Comparison of ENCODE assay signal across 12 cellular contexts in genomic region chr6:106134906-106135634, GRCh38.
DNase-seq lines count a peak whose midpoint lies in the region; ATAC-seq and TF ChIP-seq lines count a peak whose summit lies in the region.
"Had no signal": no experiment of that assay in that cellular context is flagged by ENCODE, and none has a peak within 500 bp of the region (broad histone marks: within the 10 kb centered on the region; RNA-seq: fewer than 3 reads in every experiment).

No MANE protein-coding gene starts in this region.

- H3K4me3 ChIP-seq in epithelial cell of esophagus (ENCODE audit: low read length), result no peak overlapping the region

- H3K36me3 Mint-ChIP-seq in stimulated activated effector memory CD8-positive, alpha-beta T cell treated with anti-CD3 and anti-CD28 coated beads, Interleukin-12 subunit alpha, Interleukin-12 subunit beta, amount 100 ng/mL, for 72 hours, result no peaks in the 10 kb centered on the region

- H3K27ac Mint-ChIP-seq in stimulated activated effector memory CD8-positive, alpha-beta T cell treated with anti-CD3 and anti-CD28 coated beads, Interleukin-12 subunit alpha, Interleukin-12 subunit beta, amount 100 ng/mL, for 72 hours, result peak overlapping the region; percentile 37

- no peak for TF ChIP-seq CTCF in epithelial cell of esophagus (IDR thresholded peaks at IDR 0.05; ENCODE audit: insufficient read depth, low read depth, low read length, missing control alignments)

- DNase-seq in activated CD8-positive, alpha-beta memory T cell treated with anti-CD3 and anti-CD28 coated beads, Interleukin-2, amount 50 U/mL, for 48 hours, result peak; percentile 53
- DNase-seq in activated CD8-positive, alpha-beta memory T cell treated with anti-CD3 and anti-CD28 coated beads, Interleukin-2, amount 50 U/mL, for 4 hours, result no peak
- DNase-seq in OCI-M1 (lab: John Stamatoyannopoulos, UW), result peak; percentile 51
- peak; percentile 72 for DNase-seq in epithelial cell of esophagus (ENCODE audit: low read depth)
- DNase-seq in stimulated activated effector memory CD8-positive, alpha-beta T cell treated with anti-CD3 and anti-CD28 coated beads, Interleukin-12 subunit alpha, Interleukin-12 subunit beta, amount 100 ng/mL, for 72 hours (ENCODE audit: low spot score in 2 of 2), result no peak
- DNase-seq in NCI-H2081 treated with DMSO at 0.1 percent for 48 hours (lab: John Stamatoyannopoulos, UW), result no peak
- no peak for DNase-seq in DMS114 treated with DMSO at 0.1 percent for 48 hours (lab: John Stamatoyannopoulos, UW; ENCODE audit: unreplicated experiment)
- no peak for DNase-seq in NCI-H1105 treated with DMSO at 0.1 percent for 48 hours (lab: John Stamatoyannopoulos, UW)
- DNase-seq: activated effector memory CD4-positive, alpha-beta T cell treated with Interleukin-2 at 50 U/mL for 16 hours; AML-193; NCI-H187 treated with DMSO at 0.1 percent for 48 hours; retina had no signal

- H3K4me1 Mint-ChIP-seq in stimulated activated effector memory CD8-positive, alpha-beta T cell treated with anti-CD3 and anti-CD28 coated beads, Interleukin-12 subunit alpha, Interleukin-12 subunit beta, amount 100 ng/mL, for 72 hours, result peaks cover 34% of the 10 kb centered on the region

- H3K4me3 Mint-ChIP-seq in stimulated activated effector memory CD8-positive, alpha-beta T cell treated with anti-CD3 and anti-CD28 coated beads, Interleukin-12 subunit alpha, Interleukin-12 subunit beta, amount 100 ng/mL, for 72 hours, result peak overlapping the region; percentile 48

- no peaks in the 10 kb centered on the region for H3K9me3 Mint-ChIP-seq in stimulated activated effector memory CD8-positive, alpha-beta T cell treated with anti-CD3 and anti-CD28 coated beads, Interleukin-12 subunit alpha, Interleukin-12 subunit beta, amount 100 ng/mL, for 72 hours

- ATAC-seq in stimulated activated effector memory CD8-positive, alpha-beta T cell treated with anti-CD3 and anti-CD28 coated beads, Interleukin-12 subunit alpha, Interleukin-12 subunit beta, amount 100 ng/mL, for 72 hours, result peak; percentile 96

Comparison
In these comparisons a context has a peak if more than half of its experiments do, and no peak if none do; other contexts are left out.
1. DNase-seq: peak in activated CD8-positive, alpha-beta memory T cell treated with anti-CD3 and anti-CD28 coated beads, Interleukin-2, amount 50 U/mL, for 48 hours (single experiment), OCI-M1 (single experiment) and epithelial cell of esophagus (single experiment); none in activated CD8-positive, alpha-beta memory T cell treated with anti-CD3 and anti-CD28 coated beads, Interleukin-2, amount 50 U/mL, for 4 hours (single experiment), stimulated activated effector memory CD8-positive, alpha-beta T cell treated with anti-CD3 and anti-CD28 coated beads, Interleukin-12 subunit alpha, Interleukin-12 subunit beta, amount 100 ng/mL, for 72 hours (0 of 2), NCI-H2081 treated with DMSO at 0.1 percent for 48 hours (single experiment), DMS114 treated with DMSO at 0.1 percent for 48 hours (single experiment) and NCI-H1105 treated with DMSO at 0.1 percent for 48 hours (single experiment).